Comparison of ENCODE assay signal across 19 cellular contexts in the genomic region with DNA sequence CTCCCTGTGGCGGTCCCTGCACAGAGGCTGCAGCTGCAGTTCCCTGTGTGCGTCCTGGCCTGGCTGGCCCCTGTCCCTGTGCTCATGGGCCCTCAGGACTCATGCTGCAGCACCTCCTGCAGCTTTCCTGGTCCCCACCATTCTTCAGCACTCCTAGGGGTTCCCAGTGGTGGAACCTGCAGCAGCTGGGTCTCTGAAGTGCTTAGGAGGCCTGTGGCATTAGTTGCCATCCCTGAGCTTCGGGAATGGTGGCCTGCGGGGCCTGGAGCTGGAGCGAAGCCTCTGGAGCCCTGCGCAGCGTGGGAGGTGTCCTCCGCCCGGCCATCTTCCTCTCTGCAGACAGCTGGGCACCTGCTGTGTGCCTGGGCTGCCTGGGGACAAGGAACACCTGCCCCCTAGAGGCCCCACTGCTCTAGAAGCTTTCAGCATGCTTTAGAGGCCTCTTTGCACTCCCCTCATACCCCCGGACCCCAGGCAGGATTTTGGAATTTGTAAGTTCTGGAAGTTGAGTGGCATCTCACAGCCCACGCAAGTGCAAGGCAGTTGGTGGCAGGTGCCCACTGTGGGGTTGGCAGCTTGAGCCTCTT. TPM values are rescaled to one million over a fixed set of nuclear protein-coding genes. Genes with fewer than 3 reads are reported as not detected.
DNase-seq lines count a peak whose midpoint lies in the region; ATAC-seq and TF ChIP-seq lines count a peak whose summit lies in the region.
"Had no signal": no experiment of that assay in that cellular context is flagged by ENCODE, and none has a peak within 500 bp of the region (broad histone marks: within the 10 kb centered on the region; RNA-seq: fewer than 3 reads in every experiment).

No MANE protein-coding gene starts in this region.

- 92% methylated on average over 11 of the region's 11 CpGs for WGBS in HUES64

- in situ Hi-C loops in astrocyte of the spinal cord (cut with HindIII; ENCODE audit: low sequenced_read_pairs): no loop called here

- H3K9me3 ChIP-seq in HUES64 (ENCODE audit: insufficient read depth, low read depth, low read length): no peaks in the 10 kb centered on the region
- H3K9me3 ChIP-seq: body of pancreas, sigmoid colon had no signal

- H3K36me3 ChIP-seq in GM06990 (ENCODE audit: control insufficient read depth, insufficient read depth, low read length) (no peaks in the 10 kb centered on the region), HUES64 (ENCODE audit: insufficient read depth, low read length) (peaks cover 6% of the 10 kb centered on the region), kidney epithelial cell (ENCODE audit: control insufficient read depth, insufficient read depth, low read length) (no peaks in the 10 kb centered on the region)

- no peak for ATAC-seq in HG03095 (IDR thresholded peaks at IDR 0.05; ENCODE audit: unreplicated experiment)
- ATAC-seq in HG03039 (IDR thresholded peaks at IDR 0.05; ENCODE audit: unreplicated experiment): no peak
- ATAC-seq: body of pancreas had no signal

- H3K4me1 ChIP-seq in HUES64 (ENCODE audit: insufficient read depth, low read length): no peaks in the 10 kb centered on the region

- peak overlapping the region; percentile 14; the same call in 1 of the 2 replicates for H3K9ac ChIP-seq in HUES64 (ENCODE audit: low read depth, low read length)

- H3K27me3 ChIP-seq in GM06990 (replicated peaks; ENCODE audit: control insufficient read depth, insufficient read depth, low read length) (no peaks in the 10 kb centered on the region), HUES64 (ENCODE audit: insufficient read depth, low read length) (no peaks in the 10 kb centered on the region), kidney epithelial cell (ENCODE audit: control insufficient read depth, insufficient read depth, low read length) (no peaks in the 10 kb centered on the region)
- H3K27me3 ChIP-seq: body of pancreas, sigmoid colon had no signal

- TF ChIP-seq CTCF in GM06990 (IDR thresholded peaks at IDR 0.05; ENCODE audit: insufficient read depth, low read length, poor library complexity, severe bottlenecking): peak; percentile 44
- TF ChIP-seq CTCF in astrocyte of the spinal cord (IDR thresholded peaks at IDR 0.05; ENCODE audit: low read depth, low read length): peak; percentile 30
- TF ChIP-seq CTCF in kidney epithelial cell (IDR thresholded peaks at IDR 0.05; ENCODE audit: insufficient read depth, low read length, poor library complexity, severe bottlenecking): peak; percentile 20

- no peak overlapping the region for H3K27ac ChIP-seq in HUES64 (ENCODE audit: low read depth, low read length)
- H3K27ac ChIP-seq: body of pancreas had no signal

- DNase-seq in GM06990 (ENCODE audit: extremely low read depth, insufficient read length) (no peak), astrocyte of the spinal cord (ENCODE audit: low read depth, low spot score) (no peak), kidney epithelial cell (ENCODE audit: low read depth) (no peak), DMS79 treated with DMSO at 0.1 percent for 48 hours (lab: John Stamatoyannopoulos, UW) (no peak), superior temporal gyrus (ENCODE audit: extremely low spot score) (no peak)
- DNase-seq: activated CD4-positive, alpha-beta T cell treated with anti-CD3 and anti-CD28 coated beads for 4 hours; activated CD8-positive, alpha-beta memory T cell treated with anti-CD3 and anti-CD28 coated beads, Interleukin-2, amount 50 U/mL, for 48 hours; activated gamma-delta T cell treated with Interleukin-2 at 50 U/mL for 16 hours; body of pancreas; left ventricle myocardium superior; NCI-H1694 treated with DMSO at 0.1 percent for 48 hours; OCI-M1; sigmoid colon; stimulated activated CD4-positive, alpha-beta T cell treated with anti-CD3 and anti-CD28 coated beads, Interleukin-2, amount 100 ng/mL, for 48 hours; stimulated activated CD8-positive, alpha-beta memory T cell treated with anti-CD3 and anti-CD28 coated beads, Interleukin-4, amount 100 ng/mL, for 48 hours; T1000 had no signal

- H3K4me3 ChIP-seq in GM06990 (replicated peaks; ENCODE audit: low read depth, low read length): no peak overlapping the region
- no peak overlapping the region for H3K4me3 ChIP-seq in HUES64 (ENCODE audit: low read length)
- no peak overlapping the region for H3K4me3 ChIP-seq in astrocyte of the spinal cord (ENCODE audit: low read depth, low read length)
- H3K4me3 ChIP-seq in kidney epithelial cell (ENCODE audit: low read depth, low read length): no peak overlapping the region
- H3K4me3 ChIP-seq: body of pancreas, sigmoid colon had no signal

RNA-seq across cellular contexts. Expression of a gene that starts 13.1 kb away (rescaled TPM):
- polyA plus RNA-seq in HUES64 (2013, experiment 1 of 2): 27.3 TPM
- 34.0 TPM for polyA plus RNA-seq in HUES64 (2013, experiment 2 of 2)
- 54.3 and 64.4 TPM in 2 replicates for total RNA-seq in kidney epithelial cell
